In the genomic region with DNA sequence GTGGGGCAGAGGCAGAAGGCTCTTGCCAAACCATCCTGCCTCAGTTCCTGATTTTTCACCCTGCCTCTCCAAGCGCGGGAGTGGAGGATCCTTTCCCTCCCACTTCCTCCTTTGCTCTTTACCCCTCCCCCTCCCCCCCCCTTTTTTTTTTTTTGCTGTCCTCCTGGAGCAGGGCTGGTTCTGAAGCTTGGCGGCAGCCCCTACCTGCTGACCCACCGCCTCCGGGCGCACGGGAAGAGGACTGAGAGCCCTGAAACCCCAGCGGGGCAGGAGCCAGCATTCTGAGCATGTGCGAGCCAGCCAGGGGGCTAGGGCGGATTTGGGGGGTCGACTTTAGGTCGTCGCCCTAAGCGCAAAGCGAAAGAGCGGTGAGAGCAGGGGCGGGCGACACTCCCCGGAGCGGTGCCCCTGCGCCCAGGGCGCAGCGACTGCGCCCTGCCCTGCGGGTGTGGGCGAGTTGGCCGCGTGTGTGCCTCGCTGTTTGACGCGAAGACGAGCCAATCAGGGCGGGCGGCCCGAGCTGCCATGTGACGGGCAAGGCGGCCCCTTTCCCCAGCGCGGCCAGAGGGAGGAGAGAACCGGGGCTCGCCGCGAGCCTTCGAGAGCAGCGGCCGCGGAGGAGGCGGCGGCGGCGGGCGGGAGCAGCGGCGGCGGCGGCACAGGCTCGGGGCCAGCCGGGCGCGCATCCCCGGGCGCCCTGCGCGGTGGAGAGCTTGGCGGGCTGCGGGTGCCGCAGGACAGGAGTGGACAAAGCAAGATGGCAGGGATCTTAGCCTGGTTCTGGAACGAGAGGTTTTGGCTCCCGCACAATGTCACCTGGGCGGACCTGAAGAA, we compare ENCODE assay signal across 1 cellular context.
A peak's percentile ranks its signal among the peaks of the same experiment; 100 is the strongest.
TF ChIP-seq lines count a peak whose summit lies in the region.

A gene with protein sequence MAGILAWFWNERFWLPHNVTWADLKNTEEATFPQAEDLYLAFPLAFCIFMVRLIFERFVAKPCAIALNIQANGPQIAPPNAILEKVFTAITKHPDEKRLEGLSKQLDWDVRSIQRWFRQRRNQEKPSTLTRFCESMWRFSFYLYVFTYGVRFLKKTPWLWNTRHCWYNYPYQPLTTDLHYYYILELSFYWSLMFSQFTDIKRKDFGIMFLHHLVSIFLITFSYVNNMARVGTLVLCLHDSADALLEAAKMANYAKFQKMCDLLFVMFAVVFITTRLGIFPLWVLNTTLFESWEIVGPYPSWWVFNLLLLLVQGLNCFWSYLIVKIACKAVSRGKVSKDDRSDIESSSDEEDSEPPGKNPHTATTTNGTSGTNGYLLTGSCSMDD (plus strand): TSS at position 581 of the 834 bp plus-strand sequence. CDS start 177 bp downstream, at position 758.

TF ChIP-seq in HEK293, 187 proteins besides CTCF, POLR2A, EP300 and RAD21 (continued from another document and continues in another):
- TF ChIP-seq REPIN1 (tag by site-specific recombination; IDR thresholded peaks at IDR 0.05; ENCODE audit: low read depth) (no peak), ZFP3 (tag by site-specific recombination; IDR thresholded peaks at IDR 0.05; ENCODE audit: low read depth) (no peak), ZNF514 (tag by site-specific recombination; IDR thresholded peaks at IDR 0.05) (no peak), ZNF266 (tag by site-specific recombination; IDR thresholded peaks at IDR 0.05; ENCODE audit: low read depth) (no peak), ZNF248 (tag by site-specific recombination; IDR thresholded peaks at IDR 0.05) (no peak), EGR2 (tag by site-specific recombination; IDR thresholded peaks at IDR 0.05; ENCODE audit: low read depth) (peak; percentile 54), ZNF561 (tag by site-specific recombination; IDR thresholded peaks at IDR 0.05; ENCODE audit: borderline replicate concordance) (peak; percentile 35; the same call in 1 of the 2 replicates), ZNF701 (tag by site-specific recombination; IDR thresholded peaks at IDR 0.05) (no peak), ZNF138 (tag by site-specific recombination; IDR thresholded peaks at IDR 0.05; ENCODE audit: borderline replicate concordance) (no peak), ZSCAN16 (tag by site-specific recombination; IDR thresholded peaks at IDR 0.05) (no peak), ZNF19 (tag by site-specific recombination; IDR thresholded peaks at IDR 0.05; ENCODE audit: low read depth) (no peak), TRIM28 (IDR thresholded peaks at IDR 0.05; ENCODE audit: borderline replicate concordance, low read length) (no peak), SETDB1 (IDR thresholded peaks at IDR 0.05; ENCODE audit: insufficient read length, low read length) (no peak), ZNF157 (tag by site-specific recombination; IDR thresholded peaks at IDR 0.05) (no peak), ZIC2 (tag by site-specific recombination; IDR thresholded peaks at IDR 0.05) (peak; percentile 66), ZFP69B (tag by site-specific recombination; IDR thresholded peaks at IDR 0.05) (no peak), ZNF473 (tag by site-specific recombination; IDR thresholded peaks at IDR 0.05) (no peak), ZNF24 (tag by site-specific recombination; IDR thresholded peaks at IDR 0.05) (0 out of 2 replicates have a peak, but pooled peaks have one; percentile 37), KLF1 (tag by site-specific recombination; IDR thresholded peaks at IDR 0.05) (peak; percentile 90), ZNF184 (tag by site-specific recombination; IDR thresholded peaks at IDR 0.05) (no peak), ZNF660 (tag by site-specific recombination; IDR thresholded peaks at IDR 0.05) (no peak), ZNF155 (tag by site-specific recombination; IDR thresholded peaks at IDR 0.05) (no peak), ZNF521 (tag by site-specific recombination; IDR thresholded peaks at IDR 0.05) (no peak), ZNF366 (tag by site-specific recombination; conservative IDR thresholded peaks at IDR 0.05) (no peak), ZNF433 (tag by site-specific recombination; IDR thresholded peaks at IDR 0.05; ENCODE audit: low read depth) (no peak), ZNF791 (tag by site-specific recombination; IDR thresholded peaks at IDR 0.05) (no peak), ZNF501 (tag by site-specific recombination; IDR thresholded peaks at IDR 0.05) (0 out of 2 replicates have a peak, but pooled peaks have one; percentile 46), ZNF391 (tag by site-specific recombination; IDR thresholded peaks at IDR 0.05; ENCODE audit: borderline replicate concordance, low read depth) (no peak), ZNF133 (tag by site-specific recombination; IDR thresholded peaks at IDR 0.05) (no peak), ZSCAN23 (tag by site-specific recombination; IDR thresholded peaks at IDR 0.05) (no peak), HOXD13 (CRISPR knock-in tag; IDR thresholded peaks at IDR 0.05; ENCODE audit: borderline replicate concordance) (no peak), OVOL3 (tag by site-specific recombination; IDR thresholded peaks at IDR 0.05) (no peak)
- TF ChIP-seq, protein P1, sequence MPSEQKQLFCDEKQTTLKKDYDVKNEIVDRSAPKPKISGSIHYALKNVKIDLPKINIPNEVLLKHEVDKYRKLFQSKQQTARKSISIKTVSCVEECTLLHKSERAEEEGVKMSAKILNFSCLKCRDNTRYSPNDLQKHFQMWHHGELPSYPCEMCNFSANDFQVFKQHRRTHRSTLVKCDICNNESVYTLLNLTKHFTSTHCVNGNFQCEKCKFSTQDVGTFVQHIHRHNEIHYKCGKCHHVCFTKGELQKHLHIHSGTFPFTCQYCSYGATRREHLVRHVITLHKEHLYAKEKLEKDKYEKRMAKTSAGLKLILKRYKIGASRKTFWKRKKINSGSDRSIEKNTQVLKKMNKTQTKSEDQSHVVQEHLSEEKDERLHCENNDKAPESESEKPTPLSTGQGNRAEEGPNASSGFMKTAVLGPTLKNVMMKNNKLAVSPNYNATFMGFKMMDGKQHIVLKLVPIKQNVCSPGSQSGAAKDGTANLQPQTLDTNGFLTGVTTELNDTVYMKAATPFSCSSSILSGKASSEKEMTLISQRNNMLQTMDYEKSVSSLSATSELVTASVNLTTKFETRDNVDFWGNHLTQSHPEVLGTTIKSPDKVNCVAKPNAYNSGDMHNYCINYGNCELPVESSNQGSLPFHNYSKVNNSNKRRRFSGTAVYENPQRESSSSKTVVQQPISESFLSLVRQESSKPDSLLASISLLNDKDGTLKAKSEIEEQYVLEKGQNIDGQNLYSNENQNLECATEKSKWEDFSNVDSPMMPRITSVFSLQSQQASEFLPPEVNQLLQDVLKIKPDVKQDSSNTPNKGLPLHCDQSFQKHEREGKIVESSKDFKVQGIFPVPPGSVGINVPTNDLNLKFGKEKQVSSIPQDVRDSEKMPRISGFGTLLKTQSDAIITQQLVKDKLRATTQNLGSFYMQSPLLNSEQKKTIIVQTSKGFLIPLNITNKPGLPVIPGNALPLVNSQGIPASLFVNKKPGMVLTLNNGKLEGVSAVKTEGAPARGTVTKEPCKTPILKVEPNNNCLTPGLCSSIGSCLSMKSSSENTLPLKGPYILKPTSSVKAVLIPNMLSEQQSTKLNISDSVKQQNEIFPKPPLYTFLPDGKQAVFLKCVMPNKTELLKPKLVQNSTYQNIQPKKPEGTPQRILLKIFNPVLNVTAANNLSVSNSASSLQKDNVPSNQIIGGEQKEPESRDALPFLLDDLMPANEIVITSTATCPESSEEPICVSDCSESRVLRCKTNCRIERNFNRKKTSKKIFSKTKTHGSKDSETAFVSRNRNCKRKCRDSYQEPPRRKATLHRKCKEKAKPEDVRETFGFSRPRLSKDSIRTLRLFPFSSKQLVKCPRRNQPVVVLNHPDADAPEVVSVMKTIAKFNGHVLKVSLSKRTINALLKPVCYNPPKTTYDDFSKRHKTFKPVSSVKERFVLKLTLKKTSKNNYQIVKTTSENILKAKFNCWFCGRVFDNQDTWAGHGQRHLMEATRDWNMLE (tag by site-specific recombination; conservative IDR thresholded peaks at IDR 0.05; ENCODE audit: low read depth): no peak
- TF ChIP-seq, protein P2, sequence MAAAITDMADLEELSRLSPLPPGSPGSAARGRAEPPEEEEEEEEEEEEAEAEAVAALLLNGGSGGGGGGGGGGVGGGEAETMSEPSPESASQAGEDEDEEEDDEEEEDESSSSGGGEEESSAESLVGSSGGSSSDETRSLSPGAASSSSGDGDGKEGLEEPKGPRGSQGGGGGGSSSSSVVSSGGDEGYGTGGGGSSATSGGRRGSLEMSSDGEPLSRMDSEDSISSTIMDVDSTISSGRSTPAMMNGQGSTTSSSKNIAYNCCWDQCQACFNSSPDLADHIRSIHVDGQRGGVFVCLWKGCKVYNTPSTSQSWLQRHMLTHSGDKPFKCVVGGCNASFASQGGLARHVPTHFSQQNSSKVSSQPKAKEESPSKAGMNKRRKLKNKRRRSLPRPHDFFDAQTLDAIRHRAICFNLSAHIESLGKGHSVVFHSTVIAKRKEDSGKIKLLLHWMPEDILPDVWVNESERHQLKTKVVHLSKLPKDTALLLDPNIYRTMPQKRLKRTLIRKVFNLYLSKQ (tag by site-specific recombination; IDR thresholded peaks at IDR 0.05; ENCODE audit: borderline replicate concordance): no peak
- TF ChIP-seq, protein P3, sequence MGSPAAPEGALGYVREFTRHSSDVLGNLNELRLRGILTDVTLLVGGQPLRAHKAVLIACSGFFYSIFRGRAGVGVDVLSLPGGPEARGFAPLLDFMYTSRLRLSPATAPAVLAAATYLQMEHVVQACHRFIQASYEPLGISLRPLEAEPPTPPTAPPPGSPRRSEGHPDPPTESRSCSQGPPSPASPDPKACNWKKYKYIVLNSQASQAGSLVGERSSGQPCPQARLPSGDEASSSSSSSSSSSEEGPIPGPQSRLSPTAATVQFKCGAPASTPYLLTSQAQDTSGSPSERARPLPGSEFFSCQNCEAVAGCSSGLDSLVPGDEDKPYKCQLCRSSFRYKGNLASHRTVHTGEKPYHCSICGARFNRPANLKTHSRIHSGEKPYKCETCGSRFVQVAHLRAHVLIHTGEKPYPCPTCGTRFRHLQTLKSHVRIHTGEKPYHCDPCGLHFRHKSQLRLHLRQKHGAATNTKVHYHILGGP (tag by site-specific recombination; IDR thresholded peaks at IDR 0.05): no peak
- TF ChIP-seq, protein P4, sequence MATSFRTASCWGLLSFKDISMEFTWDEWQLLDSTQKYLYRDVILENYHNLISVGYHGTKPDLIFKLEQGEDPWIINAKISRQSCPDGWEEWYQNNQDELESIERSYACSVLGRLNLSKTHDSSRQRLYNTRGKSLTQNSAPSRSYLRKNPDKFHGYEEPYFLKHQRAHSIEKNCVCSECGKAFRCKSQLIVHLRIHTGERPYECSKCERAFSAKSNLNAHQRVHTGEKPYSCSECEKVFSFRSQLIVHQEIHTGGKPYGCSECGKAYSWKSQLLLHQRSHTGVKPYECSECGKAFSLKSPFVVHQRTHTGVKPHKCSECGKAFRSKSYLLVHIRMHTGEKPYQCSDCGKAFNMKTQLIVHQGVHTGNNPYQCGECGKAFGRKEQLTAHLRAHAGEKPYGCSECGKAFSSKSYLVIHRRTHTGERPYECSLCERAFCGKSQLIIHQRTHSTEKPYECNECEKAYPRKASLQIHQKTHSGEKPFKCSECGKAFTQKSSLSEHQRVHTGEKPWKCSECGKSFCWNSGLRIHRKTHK (tag by site-specific recombination; IDR thresholded peaks at IDR 0.05): no peak
- TF ChIP-seq, protein P5, sequence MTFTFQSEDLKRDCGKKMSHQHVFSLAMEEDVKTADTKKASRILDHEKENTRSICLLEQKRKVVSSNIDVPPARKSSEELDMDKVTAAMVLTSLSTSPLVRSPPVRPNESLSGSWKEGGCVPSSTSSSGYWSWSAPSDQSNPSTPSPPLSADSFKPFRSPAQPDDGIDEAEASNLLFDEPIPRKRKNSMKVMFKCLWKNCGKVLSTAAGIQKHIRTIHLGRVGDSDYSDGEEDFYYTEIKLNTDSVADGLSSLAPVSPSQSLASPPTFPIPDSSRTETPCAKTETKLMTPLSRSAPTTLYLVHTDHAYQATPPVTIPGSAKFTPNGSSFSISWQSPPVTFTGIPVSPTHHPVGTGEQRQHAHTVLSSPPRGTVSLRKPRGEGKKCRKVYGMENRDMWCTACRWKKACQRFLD (tag by site-specific recombination; IDR thresholded peaks at IDR 0.05): no peak
- TF ChIP-seq, protein P6, sequence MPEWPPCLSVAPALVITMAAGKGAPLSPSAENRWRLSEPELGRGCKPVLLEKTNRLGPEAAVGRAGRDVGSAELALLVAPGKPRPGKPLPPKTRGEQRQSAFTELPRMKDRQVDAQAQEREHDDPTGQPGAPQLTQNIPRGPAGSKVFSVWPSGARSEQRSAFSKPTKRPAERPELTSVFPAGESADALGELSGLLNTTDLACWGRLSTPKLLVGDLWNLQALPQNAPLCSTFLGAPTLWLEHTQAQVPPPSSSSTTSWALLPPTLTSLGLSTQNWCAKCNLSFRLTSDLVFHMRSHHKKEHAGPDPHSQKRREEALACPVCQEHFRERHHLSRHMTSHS (tag by site-specific recombination; IDR thresholded peaks at IDR 0.05): no peak
- TF ChIP-seq, protein P7, sequence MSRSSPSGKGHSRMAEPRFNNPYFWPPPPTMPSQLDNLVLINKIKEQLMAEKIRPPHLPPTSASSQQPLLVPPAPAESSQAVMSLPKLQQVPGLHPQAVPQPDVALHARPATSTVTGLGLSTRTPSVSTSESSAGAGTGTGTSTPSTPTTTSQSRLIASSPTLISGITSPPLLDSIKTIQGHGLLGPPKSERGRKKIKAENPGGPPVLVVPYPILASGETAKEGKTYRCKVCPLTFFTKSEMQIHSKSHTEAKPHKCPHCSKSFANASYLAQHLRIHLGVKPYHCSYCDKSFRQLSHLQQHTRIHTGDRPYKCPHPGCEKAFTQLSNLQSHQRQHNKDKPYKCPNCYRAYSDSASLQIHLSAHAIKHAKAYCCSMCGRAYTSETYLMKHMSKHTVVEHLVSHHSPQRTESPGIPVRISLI (tag by site-specific recombination; IDR thresholded peaks at IDR 0.05): no peak
- TF ChIP-seq, protein P8, sequence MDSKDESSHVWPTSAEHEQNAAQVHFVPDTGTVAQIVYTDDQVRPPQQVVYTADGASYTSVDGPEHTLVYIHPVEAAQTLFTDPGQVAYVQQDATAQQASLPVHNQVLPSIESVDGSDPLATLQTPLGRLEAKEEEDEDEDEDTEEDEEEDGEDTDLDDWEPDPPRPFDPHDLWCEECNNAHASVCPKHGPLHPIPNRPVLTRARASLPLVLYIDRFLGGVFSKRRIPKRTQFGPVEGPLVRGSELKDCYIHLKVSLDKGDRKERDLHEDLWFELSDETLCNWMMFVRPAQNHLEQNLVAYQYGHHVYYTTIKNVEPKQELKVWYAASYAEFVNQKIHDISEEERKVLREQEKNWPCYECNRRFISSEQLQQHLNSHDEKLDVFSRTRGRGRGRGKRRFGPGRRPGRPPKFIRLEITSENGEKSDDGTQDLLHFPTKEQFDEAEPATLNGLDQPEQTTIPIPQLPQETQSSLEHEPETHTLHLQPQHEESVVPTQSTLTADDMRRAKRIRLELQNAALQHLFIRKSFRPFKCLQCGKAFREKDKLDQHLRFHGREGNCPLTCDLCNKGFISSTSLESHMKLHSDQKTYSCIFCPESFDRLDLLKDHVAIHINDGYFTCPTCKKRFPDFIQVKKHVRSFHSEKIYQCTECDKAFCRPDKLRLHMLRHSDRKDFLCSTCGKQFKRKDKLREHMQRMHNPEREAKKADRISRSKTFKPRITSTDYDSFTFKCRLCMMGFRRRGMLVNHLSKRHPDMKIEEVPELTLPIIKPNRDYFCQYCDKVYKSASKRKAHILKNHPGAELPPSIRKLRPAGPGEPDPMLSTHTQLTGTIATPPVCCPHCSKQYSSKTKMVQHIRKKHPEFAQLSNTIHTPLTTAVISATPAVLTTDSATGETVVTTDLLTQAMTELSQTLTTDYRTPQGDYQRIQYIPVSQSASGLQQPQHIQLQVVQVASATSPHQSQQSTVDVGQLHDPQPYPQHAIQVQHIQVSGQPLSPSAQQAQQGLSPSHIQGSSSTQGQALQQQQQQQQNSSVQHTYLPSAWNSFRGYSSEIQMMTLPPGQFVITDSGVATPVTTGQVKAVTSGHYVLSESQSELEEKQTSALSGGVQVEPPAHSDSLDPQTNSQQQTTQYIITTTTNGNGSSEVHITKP (tag by site-specific recombination; IDR thresholded peaks at IDR 0.05): no peak
